In the genomic region with DNA sequence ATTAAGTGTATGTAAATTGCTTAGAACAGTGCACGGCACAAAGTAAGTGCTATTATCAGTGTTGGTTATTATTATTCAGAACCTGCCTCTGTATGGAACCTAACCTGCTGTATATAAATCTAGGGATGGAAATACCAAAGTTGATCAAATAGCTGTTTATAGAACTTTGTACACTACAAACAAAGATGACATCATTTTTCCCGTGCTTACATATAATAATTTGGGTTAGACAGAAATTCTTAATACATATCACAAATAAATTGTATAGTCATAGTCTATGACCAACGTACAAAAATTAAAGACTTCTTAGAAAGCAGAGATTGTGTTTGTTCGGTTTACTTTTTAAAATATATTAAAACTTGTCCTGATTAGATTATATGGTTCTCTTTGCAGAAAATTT, we compare ENCODE assay signal across 2 cellular contexts. TPM values are rescaled to one million over a fixed set of nuclear protein-coding genes. Genes with fewer than 3 reads are reported as not detected.
"Had no signal": no experiment of that assay in that cellular context is flagged by ENCODE, and none has a peak within 500 bp of the region (broad histone marks: within the 10 kb centered on the region; RNA-seq: fewer than 3 reads in every experiment).

No MANE protein-coding gene starts in this region.

RNA-seq across cellular contexts. Expression of gene GYPA, which starts 4.3 kb away (rescaled TPM):
- total RNA-seq: G401, GM12878 had no signal
- polyA plus RNA-seq: GM12878 had no signal
